In the genomic region with DNA sequence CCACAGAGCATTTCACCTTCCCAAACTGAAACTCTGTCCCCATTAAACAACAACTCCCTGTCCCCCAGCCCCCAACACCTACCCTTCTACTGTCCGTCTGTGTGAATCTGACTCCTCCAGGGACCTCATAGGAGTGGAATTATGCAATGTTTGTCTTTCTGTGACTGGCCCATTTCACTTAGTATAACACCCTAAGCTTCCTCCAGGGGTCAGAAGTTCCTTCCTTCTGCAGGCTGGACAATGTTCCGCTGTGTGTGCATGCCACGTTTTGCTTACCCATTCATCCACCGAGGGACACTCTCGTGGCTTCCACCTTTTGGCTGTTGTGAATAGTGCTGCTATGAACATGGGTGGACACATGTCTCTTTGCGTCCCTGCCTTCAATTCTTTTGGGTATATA, we compare ENCODE assay signal across 2 cellular contexts.
TF ChIP-seq lines count a peak whose summit lies in the region.

No MANE protein-coding gene starts in this region.

TF ChIP-seq in SK-N-SH, 30 proteins besides CTCF, POLR2A, EP300 and RAD21 (continued from another document):
- no peak for TF ChIP-seq USF2 (IDR thresholded peaks at IDR 0.05; ENCODE audit: borderline replicate concordance, low read depth, low read length)

TF ChIP-seq in SK-N-SH treated with all-trans-retinoic acid at 6 μM for 48 hours, 23 proteins besides CTCF, POLR2A, EP300 and RAD21 (continued from another document):
- TF ChIP-seq, protein P1, sequence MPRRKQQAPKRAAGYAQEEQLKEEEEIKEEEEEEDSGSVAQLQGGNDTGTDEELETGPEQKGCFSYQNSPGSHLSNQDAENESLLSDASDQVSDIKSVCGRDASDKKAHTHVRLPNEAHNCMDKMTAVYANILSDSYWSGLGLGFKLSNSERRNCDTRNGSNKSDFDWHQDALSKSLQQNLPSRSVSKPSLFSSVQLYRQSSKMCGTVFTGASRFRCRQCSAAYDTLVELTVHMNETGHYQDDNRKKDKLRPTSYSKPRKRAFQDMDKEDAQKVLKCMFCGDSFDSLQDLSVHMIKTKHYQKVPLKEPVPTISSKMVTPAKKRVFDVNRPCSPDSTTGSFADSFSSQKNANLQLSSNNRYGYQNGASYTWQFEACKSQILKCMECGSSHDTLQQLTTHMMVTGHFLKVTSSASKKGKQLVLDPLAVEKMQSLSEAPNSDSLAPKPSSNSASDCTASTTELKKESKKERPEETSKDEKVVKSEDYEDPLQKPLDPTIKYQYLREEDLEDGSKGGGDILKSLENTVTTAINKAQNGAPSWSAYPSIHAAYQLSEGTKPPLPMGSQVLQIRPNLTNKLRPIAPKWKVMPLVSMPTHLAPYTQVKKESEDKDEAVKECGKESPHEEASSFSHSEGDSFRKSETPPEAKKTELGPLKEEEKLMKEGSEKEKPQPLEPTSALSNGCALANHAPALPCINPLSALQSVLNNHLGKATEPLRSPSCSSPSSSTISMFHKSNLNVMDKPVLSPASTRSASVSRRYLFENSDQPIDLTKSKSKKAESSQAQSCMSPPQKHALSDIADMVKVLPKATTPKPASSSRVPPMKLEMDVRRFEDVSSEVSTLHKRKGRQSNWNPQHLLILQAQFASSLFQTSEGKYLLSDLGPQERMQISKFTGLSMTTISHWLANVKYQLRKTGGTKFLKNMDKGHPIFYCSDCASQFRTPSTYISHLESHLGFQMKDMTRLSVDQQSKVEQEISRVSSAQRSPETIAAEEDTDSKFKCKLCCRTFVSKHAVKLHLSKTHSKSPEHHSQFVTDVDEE (CRISPR knock-in tag; IDR thresholded peaks at IDR 0.05): no peak
